Comparison of ENCODE assay signal across 22 cellular contexts in the genomic region with DNA sequence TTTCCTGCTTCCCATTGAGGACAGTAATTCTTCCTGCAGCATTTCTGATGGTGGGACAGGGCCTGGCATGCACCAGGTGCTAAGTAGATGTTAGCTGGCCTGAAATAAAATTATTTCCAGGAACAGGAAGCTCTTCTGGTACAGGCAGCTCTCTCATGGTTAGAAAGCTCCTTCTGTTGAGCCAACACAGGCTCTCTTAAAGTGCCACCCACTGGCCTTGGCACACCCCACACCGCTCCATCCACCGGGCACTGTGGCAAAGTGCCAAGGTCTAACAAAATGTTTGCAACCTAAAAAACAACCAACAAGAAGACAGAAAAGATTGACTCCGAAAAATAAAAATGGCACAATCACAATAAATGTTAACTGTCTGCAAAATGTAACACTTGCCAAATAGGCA. TPM values are rescaled to one million over a fixed set of nuclear protein-coding genes. Genes with fewer than 3 reads are reported as not detected.
DNase-seq lines count a peak whose midpoint lies in the region; ATAC-seq and TF ChIP-seq lines count a peak whose summit lies in the region.
"Had no signal": no experiment of that assay in that cellular context is flagged by ENCODE, and none has a peak within 500 bp of the region (broad histone marks: within the 10 kb centered on the region; RNA-seq: fewer than 3 reads in every experiment).

No MANE protein-coding gene starts in this region.

- no peaks in the 10 kb centered on the region for H3K9me2 ChIP-seq in Loucy (replicated peaks; ENCODE audit: low read depth, low read length)

- CTCF ChIA-PET in activated CD8-positive, alpha-beta T cell treated with anti-CD3 and anti-CD28 coated beads, Interleukin-2, amount 10 ng/mL, durations not matched to agents 7 days and 5 days (lab: Charles Lee) = interaction anchor here (0.8 to 1.2 kb wide), 4 partner anchors 58 to 203 kb away, joined by 3 to 5 read pairs (median 3); no protein-coding TSS in a partner anchor
- CTCF ChIA-PET in activated CD8-positive, alpha-beta T cell treated with anti-CD3 and anti-CD28 coated beads for 36 hours (lab: Charles Lee) = no interaction called here

- H3K27me3 ChIP-seq in Loucy (ENCODE audit: insufficient read depth, low read length, poor library complexity, severe bottlenecking) = no peaks in the 10 kb centered on the region
- H3K27me3 ChIP-seq: Peyer's patch, vagina had no signal

- no peak overlapping the region for H3K9ac ChIP-seq in Loucy (ENCODE audit: low read depth, low read length, poor library complexity, severe bottlenecking)

- H3K4me3 ChIP-seq in Loucy (ENCODE audit: low read length, poor library complexity, severe bottlenecking) = no peak overlapping the region
- H3K4me3 ChIP-seq: Peyer's patch, vagina had no signal

- no peaks in the 10 kb centered on the region for H3K36me3 ChIP-seq in Loucy (ENCODE audit: insufficient read depth, low read length)
- H3K36me3 ChIP-seq: Peyer's patch, vagina had no signal

- H3K9me3 ChIP-seq in Loucy (ENCODE audit: insufficient read depth, low read depth, low read length) = no peaks in the 10 kb centered on the region
- H3K9me3 ChIP-seq: Peyer's patch, vagina had no signal

- peak overlapping the region; percentile 64 for H3K27ac Mint-ChIP-seq in activated CD8-positive, alpha-beta T cell treated with anti-CD3 and anti-CD28 coated beads, Interleukin-2, amount 10 ng/mL, durations not matched to agents 7 days and 5 days
- no peak overlapping the region for H3K27ac Mint-ChIP-seq in activated CD8-positive, alpha-beta T cell treated with anti-CD3 and anti-CD28 coated beads for 36 hours
- H3K27ac Mint-ChIP-seq: CD8-positive, alpha-beta memory T cell; mesothelial cell of epicardium had no signal

- POLR2A ChIA-PET in activated CD8-positive, alpha-beta T cell treated with anti-CD3 and anti-CD28 coated beads, Interleukin-2, amount 10 ng/mL, durations not matched to agents 7 days and 5 days (lab: Charles Lee) = no interaction called here
- POLR2A ChIA-PET in activated CD8-positive, alpha-beta T cell treated with anti-CD3 and anti-CD28 coated beads for 36 hours (lab: Charles Lee) = no interaction called here

- no peak overlapping the region for H3K4me3 Mint-ChIP-seq in activated CD8-positive, alpha-beta T cell treated with anti-CD3 and anti-CD28 coated beads, Interleukin-2, amount 10 ng/mL, durations not matched to agents 7 days and 5 days
- H3K4me3 Mint-ChIP-seq in activated CD8-positive, alpha-beta T cell treated with anti-CD3 and anti-CD28 coated beads for 36 hours = no peak overlapping the region
- H3K4me3 Mint-ChIP-seq: CD8-positive, alpha-beta memory T cell; immature natural killer cell; mesothelial cell of epicardium had no signal

- H3K79me2 ChIP-seq in Loucy (ENCODE audit: insufficient read depth, low read length) = no peaks in the 10 kb centered on the region

- peak overlapping the region; percentile 47 for H2AFZ ChIP-seq in Loucy (ENCODE audit: low read length)

- H4K20me1 ChIP-seq in Loucy (ENCODE audit: insufficient read depth, low read length, poor library complexity, severe bottlenecking) = no peaks in the 10 kb centered on the region

- intact Hi-C loops in activated CD8-positive, alpha-beta T cell treated with anti-CD3 and anti-CD28 coated beads for 36 hours (cut with micrococcal nuclease) = no loop called here

- peaks cover 12% of the 10 kb centered on the region for H3K4me1 Mint-ChIP-seq in activated CD8-positive, alpha-beta T cell treated with anti-CD3 and anti-CD28 coated beads, Interleukin-2, amount 10 ng/mL, durations not matched to agents 7 days and 5 days (ENCODE audit: low read depth)
- H3K4me1 Mint-ChIP-seq in activated CD8-positive, alpha-beta T cell treated with anti-CD3 and anti-CD28 coated beads for 36 hours (ENCODE audit: low read depth) = no peaks in the 10 kb centered on the region
- H3K4me1 Mint-ChIP-seq: CD8-positive, alpha-beta memory T cell; immature natural killer cell; mesothelial cell of epicardium had no signal

- peaks cover 10% of the 10 kb centered on the region for H3K27me3 Mint-ChIP-seq in activated CD8-positive, alpha-beta T cell treated with anti-CD3 and anti-CD28 coated beads, Interleukin-2, amount 10 ng/mL, durations not matched to agents 7 days and 5 days (ENCODE audit: low read depth)
- no peaks in the 10 kb centered on the region for H3K27me3 Mint-ChIP-seq in activated CD8-positive, alpha-beta T cell treated with anti-CD3 and anti-CD28 coated beads for 36 hours

- H3K9me3 Mint-ChIP-seq in activated CD8-positive, alpha-beta T cell treated with anti-CD3 and anti-CD28 coated beads, Interleukin-2, amount 10 ng/mL, durations not matched to agents 7 days and 5 days (ENCODE audit: insufficient read depth) = no peaks in the 10 kb centered on the region
- no peaks in the 10 kb centered on the region for H3K9me3 Mint-ChIP-seq in activated CD8-positive, alpha-beta T cell treated with anti-CD3 and anti-CD28 coated beads for 36 hours
- H3K9me3 Mint-ChIP-seq: CD8-positive, alpha-beta memory T cell; immature natural killer cell; mesothelial cell of epicardium had no signal

- H3K4me1 ChIP-seq in Loucy (ENCODE audit: insufficient read depth, low read length, poor library complexity, severe bottlenecking) = no peaks in the 10 kb centered on the region
- H3K4me1 ChIP-seq: Peyer's patch had no signal

- no peak overlapping the region for H3K4me2 ChIP-seq in Loucy (ENCODE audit: low read depth, low read length, poor library complexity, severe bottlenecking)

- TF ChIP-seq CTCF in activated CD8-positive, alpha-beta T cell treated with anti-CD3 and anti-CD28 coated beads for 36 hours (IDR thresholded peaks at IDR 0.05) = no peak
- TF ChIP-seq CTCF in Loucy (conservative IDR thresholded peaks at IDR 0.05; ENCODE audit: low read length) = no peak

- no peaks in the 10 kb centered on the region for H3F3A ChIP-seq in Loucy (ENCODE audit: low read depth)

- peak; percentile 51 for ATAC-seq in activated CD8-positive, alpha-beta T cell treated with anti-CD3 and anti-CD28 coated beads, Interleukin-2, amount 10 ng/mL, durations not matched to agents 7 days and 5 days
- no peak for ATAC-seq in activated CD8-positive, alpha-beta T cell treated with anti-CD3 and anti-CD28 coated beads for 36 hours
- ATAC-seq in esophagus mucosa (peak; percentile 67), HG03378 (IDR thresholded peaks at IDR 0.05; ENCODE audit: unreplicated experiment) (no peak)
- ATAC-seq: sciatic nerve had no signal

- H3K36me3 Mint-ChIP-seq in activated CD8-positive, alpha-beta T cell treated with anti-CD3 and anti-CD28 coated beads, Interleukin-2, amount 10 ng/mL, durations not matched to agents 7 days and 5 days (ENCODE audit: low read depth) = no peaks in the 10 kb centered on the region
- H3K36me3 Mint-ChIP-seq in activated CD8-positive, alpha-beta T cell treated with anti-CD3 and anti-CD28 coated beads for 36 hours (ENCODE audit: low read depth) = no peaks in the 10 kb centered on the region
- H3K36me3 Mint-ChIP-seq: CD8-positive, alpha-beta memory T cell; immature natural killer cell; mesothelial cell of epicardium had no signal

- no peak for DNase-seq in activated CD8-positive, alpha-beta T cell treated with anti-CD3 and anti-CD28 coated beads, Interleukin-2, amount 10 ng/mL, durations not matched to agents 7 days and 5 days
- DNase-seq in activated CD8-positive, alpha-beta T cell treated with anti-CD3 and anti-CD28 coated beads for 36 hours = no peak
- DNase-seq in pons (ENCODE audit: low spot score) = peak; percentile 36
- no peak for DNase-seq in iPS-NIHi11 (ENCODE audit: low spot score)
- DNase-seq in activated CD8-positive, alpha-beta memory T cell treated with anti-CD3 and anti-CD28 coated beads, Interleukin-2, amount 50 U/mL, for 48 hours = no peak
- DNase-seq: activated CD4-positive, alpha-beta T cell treated with anti-CD3 and anti-CD28 coated beads for 4 hours; activated naive CD4-positive, alpha-beta T cell treated with Interleukin-2 at 50 U/mL for 16 hours; CD8-positive, alpha-beta memory T cell; cortex of kidney; erythroblast; HCEC 1CT; immature natural killer cell; NCI-H187; NCI-H526; Peyer's patch; stimulated activated CD4-positive, alpha-beta T cell treated with anti-CD3 and anti-CD28 coated beads, Interleukin-2, amount 100 ng/mL, for 24 hours had no signal

RNA-seq across cellular contexts. Expression of gene ZNF710, which starts 36.6 kb away (rescaled TPM):
- total RNA-seq in activated CD8-positive, alpha-beta T cell treated with anti-CD3 and anti-CD28 coated beads, Interleukin-2, amount 10 ng/mL, durations not matched to agents 7 days and 5 days = 10 to 100 TPM; 22.7 to 24.9 TPM
- 10 to 100 TPM; 15.2 to 17.2 TPM for total RNA-seq in activated CD8-positive, alpha-beta T cell treated with anti-CD3 and anti-CD28 coated beads for 36 hours
- 27.9 TPM for total RNA-seq in esophagus mucosa

RNA-seq across cellular contexts. Expression of gene ARPIN, which starts 51.8 kb away (rescaled TPM):
- not detected for total RNA-seq in activated CD8-positive, alpha-beta T cell treated with anti-CD3 and anti-CD28 coated beads, Interleukin-2, amount 10 ng/mL, durations not matched to agents 7 days and 5 days
- not detected for total RNA-seq in activated CD8-positive, alpha-beta T cell treated with anti-CD3 and anti-CD28 coated beads for 36 hours
- total RNA-seq in esophagus mucosa = 17.5 TPM

Comparison
In these comparisons a context has a peak if more than half of its experiments do, and no peak if none do; other contexts are left out.
1. ATAC-seq: peak in activated CD8-positive, alpha-beta T cell treated with anti-CD3 and anti-CD28 coated beads, Interleukin-2, amount 10 ng/mL, durations not matched to agents 7 days and 5 days (single experiment) and esophagus mucosa (single experiment); none in activated CD8-positive, alpha-beta T cell treated with anti-CD3 and anti-CD28 coated beads for 36 hours (single experiment) and HG03378 (single experiment).
2. RNA of gene ARPIN, which starts 51.8 kb away (total RNA-seq): 17.5 TPM in esophagus mucosa (single experiment); not detected in activated CD8-positive, alpha-beta T cell treated with anti-CD3 and anti-CD28 coated beads for 36 hours and not detected in activated CD8-positive, alpha-beta T cell treated with anti-CD3 and anti-CD28 coated beads, Interleukin-2, amount 10 ng/mL, durations not matched to agents 7 days and 5 days; every median in the first group is over 10 times any median in the second.